ENCODE assay signal across 8 cellular contexts in the genomic region with DNA sequence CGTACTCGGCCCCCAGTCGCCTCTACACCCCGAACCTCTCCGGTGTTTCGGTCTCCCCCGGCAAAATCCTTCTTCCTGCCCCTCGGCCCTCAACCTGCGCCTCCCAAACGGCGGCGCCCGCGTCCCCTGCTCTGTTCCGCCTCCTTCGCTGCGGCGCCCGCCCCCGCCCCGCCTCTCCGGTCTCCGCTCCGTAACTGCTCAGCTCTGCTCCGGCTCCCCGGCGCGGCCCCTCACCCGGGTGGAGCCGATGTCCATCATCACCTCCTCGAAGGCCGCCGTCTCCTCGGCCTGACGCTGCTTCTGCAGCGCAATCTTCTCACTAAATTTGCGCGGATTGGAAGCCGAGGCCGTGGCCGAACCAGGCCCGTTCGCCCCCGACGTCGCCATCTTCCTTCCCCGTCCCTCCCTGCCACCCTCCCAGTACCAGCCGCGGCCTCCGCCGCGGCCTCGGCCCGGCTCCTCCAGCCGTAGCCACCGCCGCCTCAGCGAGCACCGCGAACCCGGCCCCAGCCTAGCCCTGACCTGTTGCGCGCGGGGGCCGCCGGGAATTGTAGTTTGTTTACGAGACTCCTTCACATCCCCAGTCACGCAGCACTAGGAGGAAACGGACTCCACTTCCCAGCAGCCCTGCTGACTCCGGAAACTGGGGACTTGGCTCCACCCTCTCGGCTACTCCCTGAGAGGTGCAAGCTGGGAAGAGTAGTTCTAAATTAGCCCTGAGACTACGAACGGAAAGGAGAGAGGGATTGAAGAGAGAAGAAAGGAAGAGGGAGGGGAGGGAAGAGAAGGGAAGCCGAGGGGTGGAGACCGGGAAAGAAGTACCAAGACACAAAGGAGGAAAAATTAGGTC. TPM values are rescaled to one million over a fixed set of nuclear protein-coding genes. Genes with fewer than 3 reads are reported as not detected.
A peak's percentile ranks its signal among the peaks of the same experiment; 100 is the strongest.
DNase-seq lines count a peak whose midpoint lies in the region; ATAC-seq and TF ChIP-seq lines count a peak whose summit lies in the region.

A gene with protein sequence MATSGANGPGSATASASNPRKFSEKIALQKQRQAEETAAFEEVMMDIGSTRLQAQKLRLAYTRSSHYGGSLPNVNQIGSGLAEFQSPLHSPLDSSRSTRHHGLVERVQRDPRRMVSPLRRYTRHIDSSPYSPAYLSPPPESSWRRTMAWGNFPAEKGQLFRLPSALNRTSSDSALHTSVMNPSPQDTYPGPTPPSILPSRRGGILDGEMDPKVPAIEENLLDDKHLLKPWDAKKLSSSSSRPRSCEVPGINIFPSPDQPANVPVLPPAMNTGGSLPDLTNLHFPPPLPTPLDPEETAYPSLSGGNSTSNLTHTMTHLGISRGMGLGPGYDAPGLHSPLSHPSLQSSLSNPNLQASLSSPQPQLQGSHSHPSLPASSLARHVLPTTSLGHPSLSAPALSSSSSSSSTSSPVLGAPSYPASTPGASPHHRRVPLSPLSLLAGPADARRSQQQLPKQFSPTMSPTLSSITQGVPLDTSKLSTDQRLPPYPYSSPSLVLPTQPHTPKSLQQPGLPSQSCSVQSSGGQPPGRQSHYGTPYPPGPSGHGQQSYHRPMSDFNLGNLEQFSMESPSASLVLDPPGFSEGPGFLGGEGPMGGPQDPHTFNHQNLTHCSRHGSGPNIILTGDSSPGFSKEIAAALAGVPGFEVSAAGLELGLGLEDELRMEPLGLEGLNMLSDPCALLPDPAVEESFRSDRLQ (minus strand): TSS at position 502 of the 850 bp plus-strand sequence. CDS start 115 bp downstream, at position 387.

- BruUV-seq in PC-3 (replicated peaks; lab: Mats Ljungman, UMichigan): no TSS peak

- peaks cover 10% of the 10 kb centered on the region for H4K20me1 ChIP-seq in PC-3 (ENCODE audit: low read length)

- H3K9me3 ChIP-seq in PC-3 (ENCODE audit: low read length) (no peaks in the 10 kb centered on the region), mucosa of descending colon (no peaks in the 10 kb centered on the region)

- peak within 1 kb of the TSS; percentile 95 for H3K4me3 ChIP-seq in Jurkat, Clone E6-1 (ENCODE audit: low read length)
- H3K4me3 ChIP-seq in PC-3 (ENCODE audit: low read length): peak within 1 kb of the TSS; percentile 97
- peak within 1 kb of the TSS; percentile 82 for H3K4me3 ChIP-seq in mucosa of descending colon

- POLR2A ChIA-PET in PC-3 (lab: Charles Lee; ENCODE audit: unreplicated experiment): interaction anchor here (0.6 to 0.8 kb wide), 4 partner anchors 12 to 54 kb away, joined by 4 to 11 read pairs (median 4); a partner anchor contains a TSS

- CTCF ChIA-PET in PC-3 (lab: Charles Lee): interaction anchor here (1.0 kb wide), 1 partner anchor 12 kb away, joined by 3 read pairs; a partner anchor contains a TSS

- peak within 1 kb of the TSS; percentile 88 for H3K9ac ChIP-seq in PC-3 (ENCODE audit: low read length)

- peaks cover 70% of the 10 kb centered on the region for H3K79me2 ChIP-seq in PC-3 (ENCODE audit: low read length)

- peak; percentile 72 for ATAC-seq in GM21619 (IDR thresholded peaks at IDR 0.05; ENCODE audit: unreplicated experiment)
- peak; percentile 79 for ATAC-seq in PC-3
- peak; percentile 89 for ATAC-seq in mucosa of descending colon

- intact Hi-C loops in PC-3 (cut with micrococcal nuclease) (loop anchor here (1.0 kb wide), 2 partner anchors 12 to 19 kb away; a partner anchor contains a TSS), mucosa of descending colon (cut with DNase I, micrococcal nuclease) (no loop called here)

- peak; percentile 99 for DNase-seq in DMS153 (lab: John Stamatoyannopoulos, UW)
- peak; percentile 97 for DNase-seq in Jurkat, Clone E6-1 (ENCODE audit: low read depth, low spot score)
- peak; percentile 99 for DNase-seq in PC-3
- DNase-seq in activated T-cell treated with anti-CD3 and anti-CD28 coated beads for 48 hours (ENCODE audit: low read depth): peak; percentile 94
- DNase-seq in epithelial cell of prostate (ENCODE audit: low read depth, low spot score): peak; percentile 89
- DNase-seq in mucosa of descending colon: peak; percentile 98 to 100 (median 99)
- DNase-seq in stimulated activated CD8-positive, alpha-beta memory T cell treated with anti-CD3 and anti-CD28 coated beads, Interleukin-4, amount 100 ng/mL, for 24 hours (ENCODE audit: low read depth): peak; percentile 95

- peaks cover 7% of the 10 kb centered on the region for H3F3A ChIP-seq in PC-3 (ENCODE audit: low read length, unreplicated experiment)

- peaks cover 5% of the 10 kb centered on the region; the same call in 1 of the 2 replicates for H3K36me3 ChIP-seq in PC-3 (ENCODE audit: low read depth, low read length)
- no peaks in the 10 kb centered on the region for H3K36me3 ChIP-seq in mucosa of descending colon (ENCODE audit: low read depth)

- H3K27ac ChIP-seq in PC-3 (ENCODE audit: low read length) (peak within 1 kb of the TSS; percentile 36), epithelial cell of prostate (peak within 1 kb of the TSS; percentile 83)

- H3K4me1 ChIP-seq in PC-3 (ENCODE audit: insufficient read depth, low read length): peaks cover 41% of the 10 kb centered on the region
- H3K4me1 ChIP-seq in mucosa of descending colon (ENCODE audit: low read depth): peaks cover 38% of the 10 kb centered on the region

- H3K9me2 ChIP-seq in PC-3 (replicated peaks; ENCODE audit: low read length): no peaks in the 10 kb centered on the region

- no peaks in the 10 kb centered on the region for H3K27me3 ChIP-seq in PC-3 (ENCODE audit: low read length)

- peak within 1 kb of the TSS; percentile 96 for H2AFZ ChIP-seq in PC-3 (ENCODE audit: low read length)

- peak within 1 kb of the TSS; percentile 83 for H3K4me2 ChIP-seq in PC-3 (ENCODE audit: low read length)

- TF ChIP-seq CTCF in PC-3 (conservative IDR thresholded peaks at IDR 0.05; ENCODE audit: low read depth, low read length): peak; percentile 31; the same call in 1 of the 2 replicates
- no peak for TF ChIP-seq CTCF in mucosa of descending colon (IDR thresholded peaks at IDR 0.05)

RNA-seq across cellular contexts. Expression of the gene that starts here (rescaled TPM):
- polyA plus RNA-seq in Jurkat, Clone E6-1 (2012; ENCODE audit: insufficient read depth, insufficient read length): 43.1 TPM
- total RNA-seq in PC-3 (2014; rRNA removed): 17.6 and 21.0 TPM in 2 replicates
- total RNA-seq in mucosa of descending colon: 10 to 100 TPM; 30.0 to 47.3 (median 47.1) TPM

Comparison
In these comparisons a context has a peak if more than half of its experiments do, and no peak if none do; other contexts are left out.
1. Peak in every context shown above with its lines: DNase-seq, ATAC-seq, H3K4me3 ChIP-seq and H3K27ac ChIP-seq.